Comparison of ENCODE assay signal across 33 cellular contexts in genomic region chr1:239829535-239829934, GRCh38.
"Had no signal": no experiment of that assay in that cellular context is flagged by ENCODE, and none has a peak within 500 bp of the region (broad histone marks: within the 10 kb centered on the region; RNA-seq: fewer than 3 reads in every experiment).

No MANE protein-coding gene starts in this region.

- H3K4me1 ChIP-seq: adrenal gland, body of pancreas, breast epithelium had no signal

- H3K4me3 ChIP-seq: adrenal gland, body of pancreas, breast epithelium had no signal

- H3K9me3 ChIP-seq: adrenal gland, body of pancreas, breast epithelium had no signal

- FAIRE-seq: astrocyte, TTC549 had no signal

- ATAC-seq: activated CD8-positive, alpha-beta T cell treated with anti-CD3 and anti-CD28 coated beads for 36 hours; activated naive CD4-positive, alpha-beta T cell treated with anti-CD3 and anti-CD28 coated beads, Interleukin-2, amount 50 U/mL, for 72 hours; activated T-cell treated with anti-CD3 and anti-CD28 coated beads, Interleukin-2, amount 50 U/mL, for 4 hours; activated T-cell treated with anti-CD3 and anti-CD28 coated beads, Interleukin-2, amount 50 U/mL, for 72 hours; activated T-helper 17 cell treated with anti-CD3 and anti-CD28 coated beads, Interleukin-2, amount 50 U/mL, for 72 hours; body of pancreas had no signal

- H3K36me3 ChIP-seq: adrenal gland, brain microvascular endothelial cell, breast epithelium had no signal

- DNase-seq: activated B cell treated with CpG ODN at 0.5 μM for 24 hours; activated CD4-positive, alpha-beta memory T cell treated with anti-CD3 and anti-CD28 coated beads for 36 hours; activated CD4-positive, alpha-beta T cell treated with anti-CD3 and anti-CD28 coated beads for 4 hours; activated CD4-positive, alpha-beta T cell treated with anti-CD3 and anti-CD28 coated beads, Interleukin-2, amount 10 ng/mL, durations not matched to agents 24 days and 14 days; activated CD4-positive, alpha-beta T cell treated with anti-CD3 and anti-CD28 coated beads, Interleukin-2, amount 50 U/mL, for 1 hour; activated CD4-positive, alpha-beta T cell treated with anti-CD3 and anti-CD28 coated beads, Interleukin-2, amount 50 U/mL, for 4 hours; activated CD4-positive, CD25-positive, alpha-beta regulatory T cell treated with anti-CD3 and anti-CD28 coated beads, Interleukin-2, amount 50 U/mL, for 72 hours; activated CD8-positive, alpha-beta memory T cell treated with anti-CD3 and anti-CD28 coated beads, Interleukin-2, amount 50 U/mL, for 4 hours; activated CD8-positive, alpha-beta T cell treated with anti-CD3 and anti-CD28 coated beads for 36 hours; activated effector memory CD4-positive, alpha-beta T cell treated with anti-CD3 and anti-CD28 coated beads, Interleukin-2, amount 50 U/mL, for 16 hours; activated gamma-delta T cell treated with Interleukin-2 at 50 U/mL for 16 hours; activated naive CD4-positive, alpha-beta T cell; activated naive CD4-positive, alpha-beta T cell treated with anti-CD3 and anti-CD28 coated beads for 36 hours; activated naive CD4-positive, alpha-beta T cell treated with anti-CD3 and anti-CD28 coated beads, Interleukin-2, amount 50 U/mL, for 16 hours; activated naive CD8-positive, alpha-beta T cell treated with anti-CD3 and anti-CD28 coated beads for 36 hours; activated T-cell treated with anti-CD3 and anti-CD28 coated beads for 4 hours; activated T-cell treated with anti-CD3 and anti-CD28 coated beads, Interleukin-2, amount 50 U/mL, for 1 hour; activated T-cell treated with anti-CD3 and anti-CD28 coated beads, Interleukin-2, amount 50 U/mL, for 4 hours; activated T-cell treated with anti-CD3 and anti-CD28 coated beads, Interleukin-2, amount 50 U/mL, for 72 hours; adrenal gland; amniotic stem cell; aorta; body of pancreas; brain microvascular endothelial cell; central memory CD4-positive, alpha-beta T cell; T-helper 2 cell; T-helper 9 cell had no signal

- H3K27me3 ChIP-seq: adrenal gland, body of pancreas, brain microvascular endothelial cell, breast epithelium had no signal

- H3K27ac ChIP-seq: adrenal gland, body of pancreas, brain microvascular endothelial cell, breast epithelium, VCaP had no signal
